Comparison of ENCODE assay signal across 20 cellular contexts in the genomic region with DNA sequence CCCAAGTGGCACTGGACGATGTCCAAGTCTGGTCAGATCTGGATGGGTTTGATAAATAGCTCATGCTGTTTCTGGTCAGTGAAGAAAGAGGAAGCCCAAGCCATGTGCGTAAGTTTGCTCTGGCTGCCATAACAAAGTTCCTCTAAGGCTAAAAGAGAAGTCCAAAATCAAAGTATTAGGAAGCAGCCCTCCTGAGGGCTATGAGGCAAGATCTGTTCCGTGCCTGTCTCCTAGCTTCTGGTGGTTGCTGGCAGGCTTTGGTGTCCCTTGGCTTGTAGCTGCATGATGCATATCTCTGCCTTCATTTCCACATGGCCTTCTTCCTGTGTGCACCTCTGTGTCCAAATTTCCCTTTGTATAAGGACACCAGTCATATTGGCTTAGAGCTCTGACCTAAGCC.
"Had no signal": no experiment of that assay in that cellular context is flagged by ENCODE, and none has a peak within 500 bp of the region (broad histone marks: within the 10 kb centered on the region; RNA-seq: fewer than 3 reads in every experiment).

No MANE protein-coding gene starts in this region.

- H3K4me1 ChIP-seq: gastroesophageal sphincter, left ventricle myocardium inferior, lower lobe of right lung, parathyroid adenoma, psoas muscle, spleen, testis, transverse colon had no signal

- H3K9me3 ChIP-seq: esophagus muscularis mucosa, gastroesophageal sphincter, left ventricle myocardium inferior, lower lobe of right lung, psoas muscle, spleen, testis, transverse colon had no signal

- H3K36me3 ChIP-seq: esophagus muscularis mucosa, gastroesophageal sphincter, left ventricle myocardium inferior, lower lobe of right lung, spleen, transverse colon had no signal

- H3K27me3 ChIP-seq: esophagus muscularis mucosa, gastroesophageal sphincter, spleen, testis, transverse colon had no signal

- H3K4me3 ChIP-seq: esophagus muscularis mucosa, gastroesophageal sphincter, left ventricle myocardium inferior, lower lobe of right lung, psoas muscle, spleen, testis, transverse colon had no signal

- ATAC-seq: effector memory CD8-positive, alpha-beta T cell; gastroesophageal sphincter; left cardiac atrium; lower lobe of right lung; psoas muscle; sciatic nerve; stimulated activated naive B cell treated with anti-CD40 and anti-IgM and Interleukin-4, amounts not matched to agents 10 μg/mL and 1 μg/mL and 100 μg/mL, for 72 hours; stimulated activated naive CD8-positive, alpha-beta T cell treated with anti-CD3 and anti-CD28 coated beads, Interleukin-15, amount 100 ng/mL, for 72 hours had no signal

- DNase-seq: effector memory CD8-positive, alpha-beta T cell; kidney; left cardiac atrium; left ventricle myocardium inferior; lower lobe of right lung; mesenchymal stem cell; naive B cell; psoas muscle; spleen; stimulated activated CD4-positive, alpha-beta T cell treated with anti-CD3 and anti-CD28 coated beads, Interleukin-2, amount 100 ng/mL, for 24 hours; stimulated activated CD4-positive, alpha-beta T cell treated with anti-CD3 and anti-CD28 coated beads, Interleukin-4, amount 100 ng/mL, for 4 hours; stimulated activated naive B cell treated with anti-CD40 and anti-IgM and Interleukin-4, amounts not matched to agents 10 μg/mL and 1 μg/mL and 100 μg/mL, for 72 hours; stimulated activated naive CD8-positive, alpha-beta T cell treated with anti-CD3 and anti-CD28 coated beads, Interleukin-15, amount 100 ng/mL, for 72 hours; testis; transverse colon had no signal

- H3K27ac ChIP-seq: epithelial cell of prostate, esophagus muscularis mucosa, gastroesophageal sphincter, left ventricle myocardium inferior, lower lobe of right lung, parathyroid adenoma, psoas muscle, spleen, testis, transverse colon had no signal
